Comparison of ENCODE assay signal across 8 cellular contexts in the genomic region with DNA sequence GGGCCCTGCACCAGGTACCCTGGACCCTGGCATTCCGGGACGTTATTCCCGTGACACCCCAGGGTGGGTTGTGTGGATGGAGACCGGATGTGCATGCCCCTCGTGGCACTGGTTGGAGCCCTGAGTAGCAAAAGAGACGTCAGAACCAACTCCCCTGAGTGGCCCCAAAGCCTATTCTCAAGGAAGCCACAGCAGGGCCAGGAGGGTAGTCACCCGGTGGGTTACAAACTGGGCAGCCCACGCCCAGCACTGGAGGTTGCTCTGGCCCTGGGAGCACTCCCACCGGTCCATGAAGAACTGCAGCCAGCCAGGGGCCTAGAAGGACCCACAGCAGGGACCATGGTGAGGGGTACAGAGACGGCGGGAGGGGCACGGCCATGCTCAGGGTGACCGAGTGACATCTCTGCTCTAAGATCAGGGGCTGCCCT. TPM values are rescaled to one million over a fixed set of nuclear protein-coding genes. Genes with fewer than 3 reads are reported as not detected.
A peak's percentile ranks its signal among the peaks of the same experiment; 100 is the strongest.
DNase-seq lines count a peak whose midpoint lies in the region; ATAC-seq and TF ChIP-seq lines count a peak whose summit lies in the region.

No MANE protein-coding gene starts in this region.

- H3K9me2 ChIP-seq in hepatocyte (replicated peaks; ENCODE audit: insufficient read depth) = no peaks in the 10 kb centered on the region

- ATAC-seq in HG03135 (IDR thresholded peaks at IDR 0.05; ENCODE audit: unreplicated experiment) = no peak

- no peaks in the 10 kb centered on the region for H3K9me3 ChIP-seq in hepatocyte (ENCODE audit: low read depth)
- H3K9me3 ChIP-seq in stomach = no peaks in the 10 kb centered on the region

- peaks cover 28% of the 10 kb centered on the region for H4K20me1 ChIP-seq in hepatocyte (ENCODE audit: insufficient read depth, poor library complexity, severe bottlenecking)

- H3K27ac ChIP-seq in hepatocyte (peak overlapping the region; percentile 97), stomach (peak overlapping the region; percentile 85 to 94 (median 91))

- peaks cover 35% of the 10 kb centered on the region for H3K4me1 Mint-ChIP-seq in activated CD4-positive, alpha-beta T cell treated with anti-CD3 and anti-CD28 coated beads, Interleukin-2, amount 10 ng/mL, durations not matched to agents 24 days and 14 days
- H3K4me1 Mint-ChIP-seq in activated CD4-positive, alpha-beta memory T cell treated with anti-CD3 and anti-CD28 coated beads for 36 hours (ENCODE audit: low read depth) = peaks cover 52% of the 10 kb centered on the region

- H3K27me3 ChIP-seq in hepatocyte (no peaks in the 10 kb centered on the region), stomach (peaks cover 0 to 19% (median 0%) of the 10 kb centered on the region in 3 donors)

- H3K4me2 ChIP-seq in hepatocyte = peak overlapping the region; percentile 83

- TF ChIP-seq EP300 in stomach (IDR thresholded peaks at IDR 0.05) = no peak

- H3K4me3 Mint-ChIP-seq in activated CD4-positive, alpha-beta T cell treated with anti-CD3 and anti-CD28 coated beads, Interleukin-2, amount 10 ng/mL, durations not matched to agents 24 days and 14 days = peak overlapping the region; percentile 84
- peak overlapping the region; percentile 80 for H3K4me3 Mint-ChIP-seq in activated CD4-positive, alpha-beta memory T cell treated with anti-CD3 and anti-CD28 coated beads for 36 hours

- no peak for TF ChIP-seq POLR2A in stomach (IDR thresholded peaks at IDR 0.05)

- TF ChIP-seq CTCF in hepatocyte (IDR thresholded peaks at IDR 0.05; ENCODE audit: poor library complexity) (no peak), stomach (IDR thresholded peaks at IDR 0.05) (no peak)

- H3K36me3 ChIP-seq in hepatocyte (replicated peaks; ENCODE audit: insufficient read depth, low read depth) (no peaks in the 10 kb centered on the region), stomach (peaks cover 0 to 8% (median 2%) of the 10 kb centered on the region in 4 donors)

- peak overlapping the region; percentile 88 for H3K27ac Mint-ChIP-seq in activated CD4-positive, alpha-beta T cell treated with anti-CD3 and anti-CD28 coated beads, Interleukin-2, amount 10 ng/mL, durations not matched to agents 24 days and 14 days
- H3K27ac Mint-ChIP-seq in activated CD4-positive, alpha-beta memory T cell treated with anti-CD3 and anti-CD28 coated beads for 36 hours = peak overlapping the region; percentile 91

- POLR2A ChIA-PET in activated CD4-positive, alpha-beta memory T cell treated with anti-CD3 and anti-CD28 coated beads for 36 hours (lab: Charles Lee) = interaction anchor here (0.6 to 1.7 kb wide), 2 partner anchors 47 to 263 kb away, joined by 3 read pairs; a partner anchor contains a TSS

- H3K27me3 Mint-ChIP-seq in activated CD4-positive, alpha-beta T cell treated with anti-CD3 and anti-CD28 coated beads, Interleukin-2, amount 10 ng/mL, durations not matched to agents 24 days and 14 days = no peaks in the 10 kb centered on the region
- no peaks in the 10 kb centered on the region for H3K27me3 Mint-ChIP-seq in activated CD4-positive, alpha-beta memory T cell treated with anti-CD3 and anti-CD28 coated beads for 36 hours

- no peak overlapping the region for H2AFZ ChIP-seq in hepatocyte

- peaks cover 9% of the 10 kb centered on the region for H3K36me3 Mint-ChIP-seq in activated CD4-positive, alpha-beta T cell treated with anti-CD3 and anti-CD28 coated beads, Interleukin-2, amount 10 ng/mL, durations not matched to agents 24 days and 14 days (ENCODE audit: low read depth)
- peaks cover 4% of the 10 kb centered on the region for H3K36me3 Mint-ChIP-seq in activated CD4-positive, alpha-beta memory T cell treated with anti-CD3 and anti-CD28 coated beads for 36 hours

- H3K4me3 ChIP-seq in hepatocyte (no peak overlapping the region), stomach (peak overlapping the region; percentile 44 to 55 (median 48))

- H3K4me1 ChIP-seq in hepatocyte (ENCODE audit: insufficient read depth) (peaks cover 62% of the 10 kb centered on the region), stomach (peaks cover 87 to 98% (median 94%) of the 10 kb centered on the region in 4 donors)

- no peaks in the 10 kb centered on the region for H3K9me3 Mint-ChIP-seq in activated CD4-positive, alpha-beta T cell treated with anti-CD3 and anti-CD28 coated beads, Interleukin-2, amount 10 ng/mL, durations not matched to agents 24 days and 14 days
- no peaks in the 10 kb centered on the region for H3K9me3 Mint-ChIP-seq in activated CD4-positive, alpha-beta memory T cell treated with anti-CD3 and anti-CD28 coated beads for 36 hours

- H3K79me2 ChIP-seq in hepatocyte = peaks cover 72% of the 10 kb centered on the region

- CTCF ChIA-PET in activated CD4-positive, alpha-beta memory T cell treated with anti-CD3 and anti-CD28 coated beads for 36 hours (lab: Charles Lee) = interaction anchor here (1.5 to 3.3 kb wide), 4 partner anchors 9 to 30 kb away, joined by 6 to 14 read pairs (median 9); no protein-coding TSS in a partner anchor

- DNase-seq in activated CD4-positive, alpha-beta T cell treated with anti-CD3 and anti-CD28 coated beads, Interleukin-2, amount 10 ng/mL, durations not matched to agents 24 days and 14 days = peak; percentile 82
- no peak for DNase-seq in activated CD4-positive, alpha-beta T cell treated with anti-CD3 and anti-CD28 coated beads, Interleukin-2, amount 50 U/mL, for 1 hour
- DNase-seq in activated CD4-positive, alpha-beta memory T cell treated with anti-CD3 and anti-CD28 coated beads for 36 hours = peak; percentile 71
- DNase-seq in hepatocyte (ENCODE audit: low spot score) = no peak
- no peak for DNase-seq in stomach
- no peak for DNase-seq in iPS-NIHi11 (ENCODE audit: low spot score)
- DNase-seq in cerebellar nuclear complex (lab: John Stamatoyannopoulos, UW) = no peak

- 68% methylated on average over 13 of the region's 13 CpGs for WGBS in hepatocyte (ENCODE audit: low lambda C conversion rate, missing lambda C conversion rate)
- WGBS in stomach, 5 donors = 14 to 32% (median 25%) methylated on average over 7 to 13 of the region's 13 CpGs

- intact Hi-C loops in activated CD4-positive, alpha-beta T cell treated with anti-CD3 and anti-CD28 coated beads, Interleukin-2, amount 10 ng/mL, durations not matched to agents 24 days and 14 days (cut with micrococcal nuclease) = loop anchor here (1.0 to 2.0 kb wide), 2 partner anchors 8 to 49 kb away; a partner anchor contains a TSS
- intact Hi-C loops in activated CD4-positive, alpha-beta memory T cell treated with anti-CD3 and anti-CD28 coated beads for 36 hours (cut with micrococcal nuclease) = no loop called here
- intact Hi-C loops in stomach (cut with DNase I; ENCODE audit: low total_unique reads) = no loop called here

RNA-seq across cellular contexts. Expression of a gene that starts 7.5 kb away (rescaled TPM):
- 37.0 and 38.1 TPM in 2 replicates for total RNA-seq in activated CD4-positive, alpha-beta T cell treated with anti-CD3 and anti-CD28 coated beads, Interleukin-2, amount 10 ng/mL, durations not matched to agents 24 days and 14 days
- total RNA-seq in activated CD4-positive, alpha-beta memory T cell treated with anti-CD3 and anti-CD28 coated beads for 36 hours = 10 to 100 TPM; 23.3 to 24.2 TPM
- 3.4 and 6.4 TPM in 2 replicates for total RNA-seq in hepatocyte
- 14.3 and 16.0 TPM in 2 replicates for polyA plus RNA-seq in hepatocyte
- total RNA-seq in stomach = 10 to 100 TPM in 2 of 5 donors, 1 to 10 TPM in 2, not detected in 1; 3.5 to 31.9 (median 15.8) TPM
- polyA plus RNA-seq in stomach = 1 to 10 TPM; 5.0 to 7.6 (median 6.6) TPM

RNA-seq across cellular contexts. Expression of a gene that starts 7.6 kb away (rescaled TPM):
- 56.3 and 61.4 TPM in 2 replicates for total RNA-seq in activated CD4-positive, alpha-beta T cell treated with anti-CD3 and anti-CD28 coated beads, Interleukin-2, amount 10 ng/mL, durations not matched to agents 24 days and 14 days
- total RNA-seq in activated CD4-positive, alpha-beta memory T cell treated with anti-CD3 and anti-CD28 coated beads for 36 hours = 10 to 100 TPM; 41.9 to 45.3 TPM
- 13.2 and 13.4 TPM in 2 replicates for total RNA-seq in hepatocyte
- 22.8 and 26.2 TPM in 2 replicates for polyA plus RNA-seq in hepatocyte
- total RNA-seq in stomach = 100 to 1,000 TPM in 1 of 5 donors, 10 to 100 TPM in 4; 10.1 to 164 (median 25.7) TPM
- polyA plus RNA-seq in stomach = 10 to 100 TPM; 10.1 to 15.5 (median 15.2) TPM

RNA-seq across cellular contexts. Expression of a gene that starts 29.5 kb away (rescaled TPM):
- total RNA-seq in activated CD4-positive, alpha-beta T cell treated with anti-CD3 and anti-CD28 coated beads, Interleukin-2, amount 10 ng/mL, durations not matched to agents 24 days and 14 days = 104 and 107 TPM in 2 replicates
- 100 to 1,000 TPM; 108 to 110 TPM for total RNA-seq in activated CD4-positive, alpha-beta memory T cell treated with anti-CD3 and anti-CD28 coated beads for 36 hours
- 62.5 and 77.5 TPM in 2 replicates for total RNA-seq in hepatocyte
- 99.7 and 102 TPM in 2 replicates for polyA plus RNA-seq in hepatocyte
- total RNA-seq in stomach = 100 to 1,000 TPM in 1 of 5 donors, 10 to 100 TPM in 4; 25.7 to 177 (median 33.0) TPM
- 10 to 100 TPM; 73.0 to 76.3 (median 75.5) TPM for polyA plus RNA-seq in stomach

RNA-seq across cellular contexts. Expression of a gene that starts 43.8 kb away (rescaled TPM):
- 3.6 and 4.2 TPM in 2 replicates for total RNA-seq in activated CD4-positive, alpha-beta T cell treated with anti-CD3 and anti-CD28 coated beads, Interleukin-2, amount 10 ng/mL, durations not matched to agents 24 days and 14 days
- total RNA-seq in activated CD4-positive, alpha-beta memory T cell treated with anti-CD3 and anti-CD28 coated beads for 36 hours = 1 to 10 TPM; 9.6 to 10.0 TPM
- 1.4 and 1.7 TPM in 2 replicates for total RNA-seq in hepatocyte
- 2.4 and 3.1 TPM in 2 replicates for polyA plus RNA-seq in hepatocyte
- 1 to 10 TPM in 1 of 5 donors, not detected in 4; 1.3 TPM for total RNA-seq in stomach
- polyA plus RNA-seq in stomach = 1 to 10 TPM in 1 of 3 donors, under 1 TPM in 2; 0.15 to 1.4 (median 0.31) TPM

RNA-seq across cellular contexts. Expression of a gene that starts 49.4 kb away (rescaled TPM):
- total RNA-seq in activated CD4-positive, alpha-beta T cell treated with anti-CD3 and anti-CD28 coated beads, Interleukin-2, amount 10 ng/mL, durations not matched to agents 24 days and 14 days = 8.8 and 10.6 TPM in 2 replicates
- total RNA-seq in activated CD4-positive, alpha-beta memory T cell treated with anti-CD3 and anti-CD28 coated beads for 36 hours = 1 to 10 TPM; 5.7 to 5.8 TPM
- total RNA-seq in hepatocyte (2.4 and 5.3 TPM in 2 replicates), stomach (10 to 100 TPM in 3 of 5 donors, 1 to 10 TPM in 2; 4.2 to 75.9 (median 18.3) TPM)
- polyA plus RNA-seq in hepatocyte (11.0 and 11.6 TPM in 2 replicates), stomach (1 to 10 TPM; 5.5 to 6.7 (median 6.0) TPM)

Comparison
In these comparisons a context has a peak if more than half of its experiments do, and no peak if none do; other contexts are left out.
1. DNase-seq: peak in activated CD4-positive, alpha-beta T cell treated with anti-CD3 and anti-CD28 coated beads, Interleukin-2, amount 10 ng/mL, durations not matched to agents 24 days and 14 days (single experiment) and activated CD4-positive, alpha-beta memory T cell treated with anti-CD3 and anti-CD28 coated beads for 36 hours (single experiment); none in activated CD4-positive, alpha-beta T cell treated with anti-CD3 and anti-CD28 coated beads, Interleukin-2, amount 50 U/mL, for 1 hour (single experiment), hepatocyte (single experiment), stomach (single experiment), iPS-NIHi11 (single experiment) and cerebellar nuclear complex (0 of 2).